Comparison of ENCODE assay signal across 16 cellular contexts in the genomic region with DNA sequence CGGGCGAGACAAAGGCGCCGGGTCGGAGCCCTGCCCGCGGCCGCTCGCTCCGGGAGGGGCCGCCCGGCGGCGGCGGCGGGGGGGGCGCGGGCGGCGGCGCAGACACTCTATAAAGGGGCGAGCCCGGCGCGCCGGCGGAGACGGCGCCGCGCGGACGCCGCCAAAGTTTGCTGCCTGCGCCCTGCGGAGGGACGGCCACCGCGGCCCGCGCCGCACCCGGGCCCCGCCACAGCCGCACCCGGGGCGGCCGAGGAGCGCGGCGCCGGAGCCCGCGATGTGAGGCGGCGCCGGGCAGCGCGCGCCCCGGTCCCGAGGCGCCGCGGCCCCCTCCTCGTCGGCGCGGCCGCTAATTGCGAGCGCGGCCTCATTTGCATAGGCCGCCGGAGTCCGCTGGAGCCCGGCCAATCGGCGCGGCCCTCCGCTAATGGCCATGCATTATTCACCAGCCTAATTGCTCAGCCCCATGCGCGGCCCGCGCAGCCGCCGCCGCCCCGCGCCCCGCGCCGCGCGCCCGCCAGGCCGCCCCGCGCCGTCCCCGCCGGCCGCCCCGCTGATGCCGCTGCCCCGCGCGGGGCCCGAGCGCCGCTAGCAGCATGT. TPM values are rescaled to one million over a fixed set of nuclear protein-coding genes. Genes with fewer than 3 reads are reported as not detected.
DNase-seq lines count a peak whose midpoint lies in the region; ATAC-seq and TF ChIP-seq lines count a peak whose summit lies in the region.
"Had no signal": no experiment of that assay in that cellular context is flagged by ENCODE, and none has a peak within 500 bp of the region (broad histone marks: within the 10 kb centered on the region; RNA-seq: fewer than 3 reads in every experiment).

A gene (plus strand): TSS at position 137 of the 597 bp plus-strand sequence. CDS start 457 bp downstream, at position 594.

- peaks cover 0 to 5% of the 10 kb centered on the region in 2 donors for H3K4me1 Mint-ChIP-seq in natural killer cell
- peaks cover 18% of the 10 kb centered on the region for H3K4me1 Mint-ChIP-seq in activated naive CD4-positive, alpha-beta T cell treated with anti-CD3 and anti-CD28 coated beads for 36 hours (ENCODE audit: low read depth)

- no peak for DNase-seq in dorsolateral prefrontal cortex
- DNase-seq in natural killer cell, result no peak
- DNase-seq in upper lobe of right lung, result no peak
- no peak for DNase-seq in GM19238 (ENCODE audit: insufficient read length, low spot score)
- DNase-seq in activated naive CD4-positive, alpha-beta T cell treated with anti-CD3 and anti-CD28 coated beads for 36 hours, result no peak
- DNase-seq: activated CD4-positive, alpha-beta T cell treated with anti-CD3 and anti-CD28 coated beads, Interleukin-2, amount 50 U/mL, for 4 hours; Caco-2; MG63; naive B cell; RPMI8226; stimulated activated CD4-positive, alpha-beta T cell treated with anti-CD3 and anti-CD28 coated beads, Interleukin-1b, Interleukin-23, amount 100 ng/mL, for 48 hours had no signal

- intact Hi-C loops in dorsolateral prefrontal cortex (cut with DNase I), result loop anchor here in 1 of 2 donors (10.0 kb wide), 1 partner anchor 265 kb away; no protein-coding TSS in a partner anchor
- intact Hi-C loops in natural killer cell (cut with micrococcal nuclease), result loop anchor here (10.0 kb wide), 1 partner anchor 265 kb away; no protein-coding TSS in a partner anchor
- intact Hi-C loops in upper lobe of right lung (cut with DNase I), result no loop called here
- intact Hi-C loops in activated naive CD4-positive, alpha-beta T cell treated with anti-CD3 and anti-CD28 coated beads for 36 hours (cut with micrococcal nuclease), result loop anchor here (10.0 kb wide), 2 partner anchors 1075 to 1215 kb away; no protein-coding TSS in a partner anchor

- H3K27me3 Mint-ChIP-seq in natural killer cell (ENCODE audit: low read depth in 2 of 2), result peaks cover 52 to 67% of the 10 kb centered on the region in 2 donors
- H3K27me3 Mint-ChIP-seq in activated naive CD4-positive, alpha-beta T cell treated with anti-CD3 and anti-CD28 coated beads for 36 hours (ENCODE audit: low read depth), result peaks cover 64% of the 10 kb centered on the region

- H3K9me3 Mint-ChIP-seq in natural killer cell, result no peaks in the 10 kb centered on the region
- H3K9me3 Mint-ChIP-seq in activated naive CD4-positive, alpha-beta T cell treated with anti-CD3 and anti-CD28 coated beads for 36 hours, result no peaks in the 10 kb centered on the region

- H3K4me1 ChIP-seq in BLaER1 (no peaks in the 10 kb centered on the region), HEK293 (ENCODE audit: control insufficient read depth, insufficient read depth, low read length) (peaks cover 11% of the 10 kb centered on the region; the same call in 1 of the 2 replicates), upper lobe of right lung (no peaks in the 10 kb centered on the region)
- H3K4me1 ChIP-seq: Caco-2 had no signal

- POLR2A ChIA-PET in HEK293 (lab: Yijun Ruan, JAX), result no interaction called here

- H3K36me3 ChIP-seq in BLaER1, result no peaks in the 10 kb centered on the region
- no peaks in the 10 kb centered on the region for H3K36me3 ChIP-seq in HEK293 (ENCODE audit: control insufficient read depth in 2 of 2, insufficient read depth in 1 of 2, low read length in 2 of 2)
- H3K36me3 ChIP-seq in upper lobe of right lung, result no peaks in the 10 kb centered on the region
- H3K36me3 ChIP-seq: gastroesophageal sphincter, MG63, upper lobe of left lung had no signal

- ATAC-seq in natural killer cell, result no peak
- ATAC-seq in GM19324 (IDR thresholded peaks at IDR 0.05; ENCODE audit: low FRiP score, unreplicated experiment), result no peak
- ATAC-seq in upper lobe of right lung, result no peak
- ATAC-seq: gastroesophageal sphincter had no signal

- H3K27ac Mint-ChIP-seq in natural killer cell, result no peak within 1 kb of the TSS
- H3K27ac Mint-ChIP-seq in activated naive CD4-positive, alpha-beta T cell treated with anti-CD3 and anti-CD28 coated beads for 36 hours, result no peak within 1 kb of the TSS

- H3K27ac ChIP-seq in BLaER1 (no peak within 1 kb of the TSS), HEK293 (ENCODE audit: extremely low read depth, low read depth, low read length) (peak within 1 kb of the TSS; percentile 81; the same call in 1 of the 2 replicates), dorsolateral prefrontal cortex (peak within 1 kb of the TSS in 52 of 59 donors; percentile 28 to 86 (median 74)), upper lobe of right lung (no peak within 1 kb of the TSS)
- H3K27ac ChIP-seq: gastroesophageal sphincter, upper lobe of left lung had no signal

- H4K20me1 ChIP-seq in BLaER1, result no peaks in the 10 kb centered on the region

- H3K27me3 ChIP-seq in BLaER1 (peaks cover 67% of the 10 kb centered on the region), dorsolateral prefrontal cortex (peaks cover 0 to 94% (median 89%) of the 10 kb centered on the region in 45 donors), upper lobe of right lung (peaks cover 91% of the 10 kb centered on the region)

- H3K4me3 ChIP-seq in BLaER1 (peak within 1 kb of the TSS; percentile 35; the same call in 1 of the 2 replicates), HEK293 (ENCODE audit: low read depth, low read length) (peak within 1 kb of the TSS; percentile 57), dorsolateral prefrontal cortex (peak within 1 kb of the TSS in 56 of 59 donors; percentile 12 to 64 (median 47)), upper lobe of right lung (no peak within 1 kb of the TSS)
- H3K4me3 ChIP-seq: MG63 had no signal

- TF ChIP-seq CTCF in HEK293 (tag by site-specific recombination; IDR thresholded peaks at IDR 0.05), result no peak
- no peak for TF ChIP-seq CTCF in dorsolateral prefrontal cortex (IDR thresholded peaks at IDR 0.05 in 54 of 56, conservative IDR thresholded peaks at IDR 0.05 in 2 of 56; ENCODE audit: low read depth in 1 of 56, partially characterized antibody in 56 of 56)
- TF ChIP-seq CTCF in natural killer cell (IDR thresholded peaks at IDR 0.05), result no peak
- no peak for TF ChIP-seq CTCF in upper lobe of right lung (IDR thresholded peaks at IDR 0.05)

- peak within 1 kb of the TSS; percentile 31 for H3K4me3 Mint-ChIP-seq in natural killer cell
- no peak within 1 kb of the TSS for H3K4me3 Mint-ChIP-seq in activated naive CD4-positive, alpha-beta T cell treated with anti-CD3 and anti-CD28 coated beads for 36 hours

- H3K9me3 ChIP-seq in BLaER1 (peaks cover 56% of the 10 kb centered on the region), HEK293 (ENCODE audit: control insufficient read depth, insufficient read depth, low read depth, low read length) (no peaks in the 10 kb centered on the region), upper lobe of right lung (no peaks in the 10 kb centered on the region)
- H3K9me3 ChIP-seq: Caco-2, gastroesophageal sphincter, MG63, upper lobe of left lung had no signal

- H3K36me3 Mint-ChIP-seq in natural killer cell, result no peaks in the 10 kb centered on the region
- no peaks in the 10 kb centered on the region for H3K36me3 Mint-ChIP-seq in activated naive CD4-positive, alpha-beta T cell treated with anti-CD3 and anti-CD28 coated beads for 36 hours (ENCODE audit: low read depth)

- H3K4me2 ChIP-seq in BLaER1, result no peak within 1 kb of the TSS

- CTCF ChIA-PET in HEK293 (lab: Yijun Ruan, JAX), result no interaction called here
- CTCF ChIA-PET in activated naive CD4-positive, alpha-beta T cell treated with anti-CD3 and anti-CD28 coated beads for 36 hours (lab: Charles Lee), result no interaction called here

- no peak within 1 kb of the TSS for H3K9ac ChIP-seq in BLaER1

TF ChIP-seq in HEK293, 187 proteins besides CTCF, POLR2A, EP300 and RAD21:
- no peak for TF ChIP-seq REPIN1 (tag by site-specific recombination; IDR thresholded peaks at IDR 0.05; ENCODE audit: low read depth)

RNA-seq across cellular contexts. Expression of the gene that starts here (rescaled TPM):
- total RNA-seq in dorsolateral prefrontal cortex, result 10 to 100 TPM in 90 of 120 experiments, 1 to 10 TPM in 30; 3.7 to 51.5 (median 12.2) TPM
- total RNA-seq in natural killer cell, result not detected
- total RNA-seq in upper lobe of right lung, result not detected
- not detected for total RNA-seq in activated naive CD4-positive, alpha-beta T cell treated with anti-CD3 and anti-CD28 coated beads for 36 hours
- total RNA-seq: Caco-2, gastroesophageal sphincter had no signal

Comparison
In these comparisons a context has a peak if more than half of its experiments do, and no peak if none do; other contexts are left out.
1. H3K27ac ChIP-seq: peak in HEK293 (single experiment) and dorsolateral prefrontal cortex (52 of 59); none in BLaER1 (single experiment) and upper lobe of right lung (single experiment).